Comparison of ENCODE assay signal across 1 cellular context in genomic region chr11:115501504-115501894, GRCh38.
TF ChIP-seq lines count a peak whose summit lies in the region.

No MANE protein-coding gene starts in this region.

TF ChIP-seq in HEK293, 187 proteins besides CTCF, POLR2A, EP300 and RAD21 (continued from another document):
- TF ChIP-seq ZFP41 (tag by site-specific recombination; IDR thresholded peaks at IDR 0.05; ENCODE audit: borderline replicate concordance) = no peak
- TF ChIP-seq BCL6B (tag by site-specific recombination; IDR thresholded peaks at IDR 0.05) = no peak
- no peak for TF ChIP-seq ZNF704 (tag by site-specific recombination; IDR thresholded peaks at IDR 0.05)
- no peak for TF ChIP-seq ZSCAN5A (tag by site-specific recombination; IDR thresholded peaks at IDR 0.05)
- TF ChIP-seq ZBTB49 (tag by site-specific recombination; IDR thresholded peaks at IDR 0.05; ENCODE audit: low read depth) = no peak
- 0 out of 2 replicates have a peak, but pooled peaks have one; percentile 7 for TF ChIP-seq ZBTB17 (tag by site-specific recombination; IDR thresholded peaks at IDR 0.05)
- no peak for TF ChIP-seq ZNF16 (tag by site-specific recombination; IDR thresholded peaks at IDR 0.05; ENCODE audit: low read depth)
- no peak for TF ChIP-seq GLIS1 (tag by site-specific recombination; IDR thresholded peaks at IDR 0.05)
- TF ChIP-seq EGR2 (tag by site-specific recombination; IDR thresholded peaks at IDR 0.05; ENCODE audit: low read depth) = 0 out of 2 replicates have a peak, but pooled peaks have one; percentile 7
- TF ChIP-seq ZNF660 (tag by site-specific recombination; IDR thresholded peaks at IDR 0.05) = no peak
